In genomic region chr4:186227221-186227620, GRCh38 we compare ENCODE assay signal across 16 cellular contexts. TPM values are rescaled to one million over a fixed set of nuclear protein-coding genes. Genes with fewer than 3 reads are reported as not detected.
DNase-seq lines count a peak whose midpoint lies in the region; ATAC-seq, FAIRE-seq and TF ChIP-seq lines count a peak whose summit lies in the region.
"Had no signal": no experiment of that assay in that cellular context is flagged by ENCODE, and none has a peak within 500 bp of the region (broad histone marks: within the 10 kb centered on the region; RNA-seq: fewer than 3 reads in every experiment).

TSS of gene KLKB1 (plus strand) at chr4:186227507. CDS start at chr4:186228196, 689 bp downstream.

- no peak within 1 kb of the TSS for H3K23ac ChIP-seq in H1 (ENCODE audit: insufficient read length)

- TF ChIP-seq CTCF in GM23338 (conservative IDR thresholded peaks at IDR 0.05; ENCODE audit: low read depth in 2 of 2) = no peak
- TF ChIP-seq CTCF in H1 (IDR thresholded peaks at IDR 0.05; ENCODE audit: control extremely low read depth in 1 of 3, insufficient read depth in 1 of 3, low read depth in 1 of 3, low read length in 3 of 3) = no peak

- no peaks in the 10 kb centered on the region for H4K20me1 ChIP-seq in GM23338 (replicated peaks; ENCODE audit: insufficient read depth)
- H4K20me1 ChIP-seq in H1 (replicated peaks in 1 of 2; ENCODE audit: control insufficient read depth in 1 of 2, insufficient read depth in 2 of 2, low read length in 2 of 2) = no peaks in the 10 kb centered on the region

- peaks cover 46% of the 10 kb centered on the region for H3K36me3 Mint-ChIP-seq in GM23338 (ENCODE audit: low read depth)
- H3K36me3 Mint-ChIP-seq: activated naive CD4-positive, alpha-beta T cell treated with anti-CD3 and anti-CD28 coated beads, Interleukin-2, amount 10 ng/mL, durations not matched to agents 7 days and 5 days had no signal

- 0 out of 2 replicates have a peak, but pooled peaks cover 14% of the 10 kb centered on the region for H3K4me1 ChIP-seq in GM23338 (ENCODE audit: insufficient read depth)
- peaks cover 0 to 8% (median 0%) of the 10 kb centered on the region in 4 experiments; a peak in 2 of 7 replicates for H3K4me1 ChIP-seq in H1 (replicated peaks in 1 of 4; ENCODE audit: control insufficient read depth in 3 of 4, insufficient read depth in 4 of 4, low read length in 3 of 4)
- H3K4me1 ChIP-seq in mucosa of rectum (ENCODE audit: control insufficient read depth in 2 of 2, insufficient read depth in 2 of 2, low read length in 2 of 2) = peaks cover 0 to 4% of the 10 kb centered on the region in 2 donors
- H3K4me1 ChIP-seq: foreskin keratinocyte, lower lobe of right lung had no signal

- H2BK5ac ChIP-seq in H1 (ENCODE audit: low read depth, low read length) = peak within 1 kb of the TSS; percentile 95; the same call in 1 of the 2 replicates

- H3K27ac Mint-ChIP-seq in GM23338 = no peak within 1 kb of the TSS; the same call in 1 of the 2 replicates
- H3K27ac Mint-ChIP-seq: activated naive CD4-positive, alpha-beta T cell treated with anti-CD3 and anti-CD28 coated beads, Interleukin-2, amount 10 ng/mL, durations not matched to agents 7 days and 5 days; CD4-positive, CD25-positive, alpha-beta regulatory T cell; progenitor cell of endocrine pancreas had no signal

- 0 out of 2 replicates have a peak within 1 kb of the TSS, but pooled peaks have one; percentile 1 for H2BK15ac ChIP-seq in H1 (ENCODE audit: low read length)

- peak within 1 kb of the TSS; percentile 94 for H2BK20ac ChIP-seq in H1 (ENCODE audit: low read length)

- no peaks in the 10 kb centered on the region for H3K79me1 ChIP-seq in H1 (ENCODE audit: low read depth, low read length)

- CTCF ChIA-PET in H1 (lab: Charles Lee; ENCODE audit: partially characterized antibody) = no interaction called here

- peak within 1 kb of the TSS; percentile 40; the same call in 1 of the 2 replicates for H2BK12ac ChIP-seq in H1 (ENCODE audit: low read depth, low read length)

- H3K27me3 Mint-ChIP-seq in GM23338 (ENCODE audit: insufficient read depth, low read depth, poor library complexity) = peaks cover 4% of the 10 kb centered on the region
- H3K27me3 Mint-ChIP-seq: activated naive CD4-positive, alpha-beta T cell treated with anti-CD3 and anti-CD28 coated beads, Interleukin-2, amount 10 ng/mL, durations not matched to agents 7 days and 5 days; progenitor cell of endocrine pancreas had no signal

- no peak within 1 kb of the TSS for H3K14ac ChIP-seq in H1 (ENCODE audit: insufficient read length)

- H3K9me3 ChIP-seq in H1 (ENCODE audit: insufficient read depth in 2 of 2, low read depth in 1 of 2, low read length in 1 of 2) = peaks cover 13 to 24% of the 10 kb centered on the region in 2 experiments
- no peaks in the 10 kb centered on the region for H3K9me3 ChIP-seq in mucosa of rectum (ENCODE audit: control insufficient read depth in 2 of 2, low read length in 2 of 2)

- H4K91ac ChIP-seq in H1 (replicated peaks; ENCODE audit: insufficient read length, low read length) = peak within 1 kb of the TSS; percentile 96

- peaks cover 18% of the 10 kb centered on the region; the same call in 2 of the 3 replicates for H3K4me1 Mint-ChIP-seq in GM23338
- H3K4me1 Mint-ChIP-seq: activated naive CD4-positive, alpha-beta T cell treated with anti-CD3 and anti-CD28 coated beads, Interleukin-2, amount 10 ng/mL, durations not matched to agents 7 days and 5 days; CD4-positive, CD25-positive, alpha-beta regulatory T cell had no signal

- no peak for ATAC-seq in GM23338
- no peak for ATAC-seq in GM19467 (IDR thresholded peaks at IDR 0.05; ENCODE audit: unreplicated experiment)
- ATAC-seq: foreskin keratinocyte, Panc1 had no signal

- no peak for FAIRE-seq in H1 (lab: Jason Lieb, UNC)

- H3K56ac ChIP-seq in H1 (replicated peaks; ENCODE audit: insufficient read length, low read depth, low read length) = no peak within 1 kb of the TSS

- peaks cover 49% of the 10 kb centered on the region for H3K9me3 Mint-ChIP-seq in GM23338

- peak within 1 kb of the TSS; percentile 48; the same call in 1 of the 2 replicates for H3K4me2 ChIP-seq in GM23338
- H3K4me2 ChIP-seq in H1 (ENCODE audit: insufficient read depth in 1 of 2, low read depth in 2 of 2, low read length in 2 of 2) = no peak within 1 kb of the TSS; a peak in 1 of 4 replicates

- H3K36me3 ChIP-seq in GM23338 (ENCODE audit: insufficient read depth) (peaks cover 24% of the 10 kb centered on the region), H1 (ENCODE audit: control insufficient read depth in 2 of 4, insufficient read depth in 4 of 4, low read length in 3 of 4) (no peaks in the 10 kb centered on the region), mucosa of rectum (ENCODE audit: control insufficient read depth in 2 of 2, insufficient read depth in 2 of 2, low read length in 2 of 2) (no peaks in the 10 kb centered on the region)
- H3K36me3 ChIP-seq: lower lobe of right lung had no signal

- no peaks in the 10 kb centered on the region for H3K23me2 ChIP-seq in H1 (ENCODE audit: low read depth, low read length)

- no peaks in the 10 kb centered on the region for H3K79me2 ChIP-seq in GM23338 (replicated peaks; ENCODE audit: insufficient read depth)
- H3K79me2 ChIP-seq in H1 (ENCODE audit: control insufficient read depth in 1 of 2, insufficient read depth in 2 of 2, low read length in 2 of 2) = no peaks in the 10 kb centered on the region

- peak within 1 kb of the TSS; percentile 80 for H3K18ac ChIP-seq in H1 (ENCODE audit: extremely low read depth, low read length)

- no peak for TF ChIP-seq POLR2A in H1 (IDR thresholded peaks at IDR 0.05; ENCODE audit: control extremely low read depth in 1 of 2, low read depth in 2 of 2, low read length in 2 of 2)

- H3F3A ChIP-seq in GM23338 (replicated peaks; ENCODE audit: low read depth) = no peaks in the 10 kb centered on the region

- POLR2A ChIA-PET in H1 (lab: Charles Lee; ENCODE audit: partially characterized antibody) = interaction anchor here (0.6 kb wide), 1 partner anchor 16 kb away, joined by 3 read pairs; no protein-coding TSS in a partner anchor

- H3K4me3 ChIP-seq in GM23338 (no peak within 1 kb of the TSS), H1 (ENCODE audit: extremely low read depth in 1 of 4, insufficient read depth in 2 of 4, low read depth in 3 of 4, low read length in 4 of 4) (0 out of 8 replicates have a peak within 1 kb of the TSS, but pooled peaks of 1 of the 4 experiments have one; percentile 3), mucosa of rectum (ENCODE audit: low read length in 2 of 2) (peak within 1 kb of the TSS; percentile 22 to 39)
- H3K4me3 ChIP-seq: lower lobe of right lung had no signal

- 0 out of 2 replicates have a peak within 1 kb of the TSS, but pooled peaks have one; percentile 22 for H3K27ac ChIP-seq in GM23338 (ENCODE audit: low read depth)
- 0 out of 2 replicates have a peak within 1 kb of the TSS, but pooled peaks have one; percentile 11 for H3K27ac ChIP-seq in H1 (ENCODE audit: low read depth, low read length)
- no peak within 1 kb of the TSS for H3K27ac ChIP-seq in mucosa of rectum (ENCODE audit: low read depth in 2 of 2, low read length in 2 of 2)
- H3K27ac ChIP-seq: foreskin keratinocyte, lower lobe of right lung had no signal

- peaks cover 3% of the 10 kb centered on the region; the same call in 1 of the 2 replicates for H3K9me2 ChIP-seq in GM23338 (ENCODE audit: insufficient read depth)

- no peak within 1 kb of the TSS for H3K9ac ChIP-seq in H1 (replicated peaks in 1 of 4; ENCODE audit: extremely low read depth in 1 of 4, low read depth in 3 of 4, low read length in 3 of 4)
- no peak within 1 kb of the TSS for H3K9ac ChIP-seq in mucosa of rectum (ENCODE audit: low read depth in 1 of 2, low read length in 2 of 2)

- H3K27me3 ChIP-seq in GM23338 (ENCODE audit: insufficient read depth) (no peaks in the 10 kb centered on the region), H1 (replicated peaks in 1 of 4; ENCODE audit: control insufficient read depth in 3 of 4, extremely low read depth in 1 of 4, insufficient read depth in 3 of 4, low read length in 3 of 4) (no peaks in the 10 kb centered on the region), mucosa of rectum (ENCODE audit: control insufficient read depth in 2 of 2, insufficient read depth in 2 of 2, low read length in 2 of 2) (no peaks in the 10 kb centered on the region)
- H3K27me3 ChIP-seq: foreskin keratinocyte had no signal

- H3K4me3 Mint-ChIP-seq in GM23338 = no peak within 1 kb of the TSS
- H3K4me3 Mint-ChIP-seq: activated naive CD4-positive, alpha-beta T cell treated with anti-CD3 and anti-CD28 coated beads, Interleukin-2, amount 10 ng/mL, durations not matched to agents 7 days and 5 days had no signal

- H2AFZ ChIP-seq in GM23338 (0 out of 2 replicates have a peak within 1 kb of the TSS, but pooled peaks have one; percentile 5), H1 (ENCODE audit: low read length) (no peak within 1 kb of the TSS)

- 88% methylated on average over 5 of the region's 5 CpGs; no CpG with 5 or more reads in 1 of the 2 experiments for WGBS in H1 (ENCODE audit: extremely low coverage in 1 of 2, insufficient coverage in 1 of 2, insufficient read length in 1 of 2, insufficient replicate concordance in 2 of 2, low coverage in 1 of 2, low lambda C conversion rate in 2 of 2, missing lambda C conversion rate in 1 of 2), 2 experiments

- DNase-seq in GM23338 (ENCODE audit: low spot score) = no peak
- DNase-seq in NCI-H1105 (lab: John Stamatoyannopoulos, UW) = peak; percentile 48
- DNase-seq in H1 (ENCODE audit: low read depth in 1 of 2, low spot score in 2 of 2) = no peak
- no peak for DNase-seq in NCI-H2171 (lab: John Stamatoyannopoulos, UW)
- no peak for DNase-seq in SKM-1 treated with dmso at 0.1 percent for 144 hours (lab: John Stamatoyannopoulos, UW; ENCODE audit: unreplicated experiment)
- no peak for DNase-seq in CD1c-positive myeloid dendritic cell (ENCODE audit: extremely low spot score)
- DNase-seq: activated naive CD4-positive, alpha-beta T cell treated with anti-CD3 and anti-CD28 coated beads, Interleukin-2, amount 10 ng/mL, durations not matched to agents 7 days and 5 days; CD4-positive, CD25-positive, alpha-beta regulatory T cell; foreskin keratinocyte; lower lobe of right lung; NCI-H2107; T-helper 9 cell had no signal

- H2AK5ac ChIP-seq in H1 (ENCODE audit: low read depth, low read length) = no peak within 1 kb of the TSS; the same call in 1 of the 2 replicates

- peak within 1 kb of the TSS; percentile 92 for H3K4ac ChIP-seq in H1 (replicated peaks; ENCODE audit: insufficient read length, low read depth, low read length)

- TF ChIP-seq EP300 in H1 (IDR thresholded peaks at IDR 0.05; ENCODE audit: borderline replicate concordance in 1 of 2, low read depth in 2 of 2, low read length in 2 of 2) = no peak

- peak within 1 kb of the TSS; percentile 32 for H4K5ac ChIP-seq in H1 (ENCODE audit: insufficient read length, low read depth, low read length)

- H2BK120ac ChIP-seq in H1 (replicated peaks; ENCODE audit: low read depth, low read length) = peak within 1 kb of the TSS; percentile 91

- TF ChIP-seq RAD21 in H1 (IDR thresholded peaks at IDR 0.05 in 1 of 2, conservative IDR thresholded peaks at IDR 0.05 in 1 of 2; ENCODE audit: low read depth in 2 of 2, low read length in 2 of 2) = no peak

- H4K8ac ChIP-seq in H1 (ENCODE audit: extremely low read depth, insufficient read depth, low read length) = peak within 1 kb of the TSS; percentile 59

RNA-seq across cellular contexts. Expression of gene KLKB1, which starts in this region (rescaled TPM):
- 10.9 and 22.7 TPM in 2 replicates for total RNA-seq in GM23338 (2014; rRNA removed; shearing (Covaris generic))
- 6.2 and 8.6 TPM in 2 replicates for polyA plus RNA-seq in GM23338 (2016; fragmentation: Nextera tagmentation; extraction: Ambion mirVana)
- 20.1 and 20.9 TPM in 2 replicates for total RNA-seq in H1 (2021; fragmentation: NEBNext Ultra II Directional; extraction: Animal tissue kit (Norgen Biotek cat#: 25700))
- 7.5 and 12.0 TPM in 2 replicates for polyA plus RNA-seq in H1 (2011; rRNA removed)
- 13.2 TPM for polyA plus RNA-seq in H1 (2011; cell fraction: cytosol; rRNA removed)
- 9.8 TPM for polyA plus RNA-seq in H1 (2011; cell fraction: nucleus; rRNA removed)
- 21.0 to 30.7 TPM (median 21.7 TPM) in 4 replicates for polyA plus RNA-seq in H1 (2012, experiment 1 of 2)
- polyA plus RNA-seq in H1 (2012, experiment 2 of 2) = 2.5 TPM
- 16.9 TPM for polyA plus RNA-seq in H1 (2013, experiment 1 of 2)
- polyA plus RNA-seq in H1 (2013, experiment 2 of 2) = 15.6 TPM
- polyA minus RNA-seq in H1 (2011; rRNA and poly(A)+ RNA removed) = 11.2 and 18.7 TPM in 2 replicates
- polyA minus RNA-seq in H1 (2011; cell fraction: cytosol; rRNA and poly(A)+ RNA removed) = 7.1 TPM
- 5.7 TPM for polyA minus RNA-seq in H1 (2011; cell fraction: nucleus; rRNA and poly(A)+ RNA removed)
- total RNA-seq: foreskin keratinocyte, progenitor cell of endocrine pancreas had no signal
- polyA plus RNA-seq: foreskin keratinocyte had no signal

Comparison
In these comparisons a context has a peak if more than half of its experiments do, and no peak if none do; other contexts are left out.
1. H3K27ac ChIP-seq: peak in GM23338 (single experiment) and H1 (single experiment); none in mucosa of rectum (0 of 2).